In genomic region chr19:10747674-10748073, GRCh38 we compare ENCODE assay signal across 11 cellular contexts. TPM values are rescaled to one million over a fixed set of nuclear protein-coding genes. Genes with fewer than 3 reads are reported as not detected.
A peak's percentile ranks its signal among the peaks of the same experiment; 100 is the strongest.
DNase-seq lines count a peak whose midpoint lies in the region; ATAC-seq, FAIRE-seq and TF ChIP-seq lines count a peak whose summit lies in the region.
"Had no signal": no experiment of that assay in that cellular context is flagged by ENCODE, and none has a peak within 500 bp of the region (broad histone marks: within the 10 kb centered on the region; RNA-seq: fewer than 3 reads in every experiment).

No MANE protein-coding gene starts in this region.

- no peaks in the 10 kb centered on the region for H3K27me3 Mint-ChIP-seq in CD8-positive, alpha-beta T cell (ENCODE audit: low read depth)

- peak; percentile 60 for ATAC-seq in CD8-positive, alpha-beta T cell
- ATAC-seq in Panc1 (no peak), GM19035 (IDR thresholded peaks at IDR 0.05; ENCODE audit: unreplicated experiment) (no peak), HG03571 (IDR thresholded peaks at IDR 0.05; ENCODE audit: unreplicated experiment) (no peak)

- H2BK20ac ChIP-seq in H1 (ENCODE audit: low read length): no peak overlapping the region

- H3K23ac ChIP-seq in H1 (ENCODE audit: insufficient read length): no peak overlapping the region

- H3K36me3 Mint-ChIP-seq in CD8-positive, alpha-beta T cell: peaks cover 1% of the 10 kb centered on the region

- no peaks in the 10 kb centered on the region for H3K27me3 ChIP-seq in CD8-positive, alpha-beta T cell (ENCODE audit: insufficient read depth, low read length)
- H3K27me3 ChIP-seq in Panc1 (ENCODE audit: control insufficient read depth, insufficient read depth, low read length): no peaks in the 10 kb centered on the region
- H3K27me3 ChIP-seq in H1 (replicated peaks in 1 of 4; ENCODE audit: control insufficient read depth in 3 of 4, extremely low read depth in 1 of 4, insufficient read depth in 3 of 4, low read length in 3 of 4): no peaks in the 10 kb centered on the region
- H3K27me3 ChIP-seq in neutrophil: no peaks in the 10 kb centered on the region

- BruUV-seq in Panc1 (replicated peaks; lab: Mats Ljungman, UMichigan): no TSS peak

- H3K4ac ChIP-seq in H1 (replicated peaks; ENCODE audit: insufficient read length, low read depth, low read length): no peak overlapping the region

- no peak for TF ChIP-seq POLR2A in H1 (IDR thresholded peaks at IDR 0.05; ENCODE audit: control extremely low read depth in 1 of 2, low read depth in 2 of 2, low read length in 2 of 2)

- H3K56ac ChIP-seq in H1 (replicated peaks; ENCODE audit: insufficient read length, low read depth, low read length): no peak overlapping the region

- peak overlapping the region; percentile 4; the same call in 1 of the 2 replicates for H2AK5ac ChIP-seq in H1 (ENCODE audit: low read depth, low read length)

- no peak overlapping the region for H2BK12ac ChIP-seq in H1 (ENCODE audit: low read depth, low read length)

- no peak overlapping the region for H3K18ac ChIP-seq in H1 (ENCODE audit: extremely low read depth, low read length)

- TF ChIP-seq CTCF in CD8-positive, alpha-beta T cell (IDR thresholded peaks at IDR 0.05): no peak
- TF ChIP-seq CTCF in Panc1 (IDR thresholded peaks at IDR 0.05): no peak
- TF ChIP-seq CTCF in H1 (IDR thresholded peaks at IDR 0.05; ENCODE audit: control extremely low read depth in 1 of 3, insufficient read depth in 1 of 3, low read depth in 1 of 3, low read length in 3 of 3): no peak
- TF ChIP-seq CTCF in neutrophil (IDR thresholded peaks at IDR 0.05): no peak

- POLR2A ChIA-PET in CD8-positive, alpha-beta T cell (lab: Charles Lee): interaction anchor here (0.6 kb wide), 1 partner anchor 111 kb away, joined by 3 read pairs; no protein-coding TSS in a partner anchor
- POLR2A ChIA-PET in Panc1 (lab: Charles Lee): no interaction called here
- POLR2A ChIA-PET in H1 (lab: Charles Lee; ENCODE audit: partially characterized antibody): no interaction called here

- H3K9ac ChIP-seq in H1 (replicated peaks in 1 of 4; ENCODE audit: extremely low read depth in 1 of 4, low read depth in 3 of 4, low read length in 3 of 4): 0 out of 7 replicates have a peak overlapping the region, but pooled peaks of 1 of the 4 experiments have one; percentile 37

- H3K4me1 ChIP-seq in CD8-positive, alpha-beta T cell (ENCODE audit: insufficient read depth, low read length): peaks cover 51% of the 10 kb centered on the region
- H3K4me1 ChIP-seq in Panc1 (ENCODE audit: control insufficient read depth, insufficient read depth, low read length) (peaks cover 48% of the 10 kb centered on the region), H1 (replicated peaks in 1 of 4; ENCODE audit: control insufficient read depth in 3 of 4, insufficient read depth in 4 of 4, low read length in 3 of 4) (peaks cover 0 to 12% (median 5%) of the 10 kb centered on the region in 4 experiments; a peak in 4 of 7 replicates), neutrophil (ENCODE audit: control insufficient read depth in 1 of 2, insufficient read depth in 1 of 2, low read depth in 1 of 2, low read length in 1 of 2) (peaks cover 70 to 76% of the 10 kb centered on the region in 2 experiments)

- H3K14ac ChIP-seq in H1 (ENCODE audit: insufficient read length): no peak overlapping the region

- peak overlapping the region; percentile 3; the same call in 1 of the 2 replicates for H4K8ac ChIP-seq in H1 (ENCODE audit: extremely low read depth, insufficient read depth, low read length)

- TF ChIP-seq RAD21 in H1 (IDR thresholded peaks at IDR 0.05 in 1 of 2, conservative IDR thresholded peaks at IDR 0.05 in 1 of 2; ENCODE audit: low read depth in 2 of 2, low read length in 2 of 2): no peak

- H3K23me2 ChIP-seq in H1 (ENCODE audit: low read depth, low read length): no peaks in the 10 kb centered on the region; the same call in 1 of the 2 replicates

- intact Hi-C loops in CD8-positive, alpha-beta T cell (cut with DNase I, micrococcal nuclease): no loop called here
- intact Hi-C loops in Panc1 (cut with micrococcal nuclease; ENCODE audit: unreplicated experiment): no loop called here

- peaks cover 4 to 74% of the 10 kb centered on the region in 2 experiments for H3K79me2 ChIP-seq in H1 (ENCODE audit: control insufficient read depth in 1 of 2, insufficient read depth in 2 of 2, low read length in 2 of 2)

- H3K36me3 ChIP-seq in CD8-positive, alpha-beta T cell (ENCODE audit: insufficient read depth, low read length): no peaks in the 10 kb centered on the region
- H3K36me3 ChIP-seq in Panc1 (ENCODE audit: control insufficient read depth, insufficient read depth, low read length): no peaks in the 10 kb centered on the region
- H3K36me3 ChIP-seq in H1 (ENCODE audit: control insufficient read depth in 2 of 4, insufficient read depth in 4 of 4, low read length in 3 of 4): no peaks in the 10 kb centered on the region
- no peaks in the 10 kb centered on the region for H3K36me3 ChIP-seq in neutrophil

- no peak overlapping the region for H3K27ac ChIP-seq in CD8-positive, alpha-beta T cell (ENCODE audit: low read depth, low read length)
- H3K27ac ChIP-seq in Panc1 (ENCODE audit: low read length) (peak overlapping the region; percentile 66), H1 (ENCODE audit: low read depth, low read length) (0 out of 2 replicates have a peak overlapping the region, but pooled peaks have one; percentile 53), neutrophil (peak overlapping the region; percentile 97)

- in situ Hi-C loops in Panc1 (cut with HindIII; ENCODE audit: low pct_unique_long_range_greater_than_20kb, low sequenced_read_pairs): no loop called here

- no peaks in the 10 kb centered on the region for H3K9me3 ChIP-seq in CD8-positive, alpha-beta T cell (ENCODE audit: low read length)
- H3K9me3 ChIP-seq in Panc1 (ENCODE audit: control insufficient read depth, insufficient read depth, low read depth, low read length) (no peaks in the 10 kb centered on the region), H1 (ENCODE audit: insufficient read depth in 2 of 2, low read depth in 1 of 2, low read length in 1 of 2) (no peaks in the 10 kb centered on the region), neutrophil (no peaks in the 10 kb centered on the region)

- H4K91ac ChIP-seq in H1 (replicated peaks; ENCODE audit: insufficient read length, low read length): no peak overlapping the region

- peak overlapping the region; percentile 16 for H3K4me3 Mint-ChIP-seq in CD8-positive, alpha-beta T cell

- peaks cover 16% of the 10 kb centered on the region for H3K79me1 ChIP-seq in H1 (ENCODE audit: low read depth, low read length)

- H2BK15ac ChIP-seq in H1 (ENCODE audit: low read length): no peak overlapping the region

- CTCF ChIA-PET in CD8-positive, alpha-beta T cell (lab: Charles Lee): interaction anchor here (1.3 to 1.9 kb wide), 2 partner anchors 11 to 30 kb away, joined by 6 to 7 read pairs; partner anchors contain the start of gene DNM2
- CTCF ChIA-PET in Panc1 (lab: Charles Lee): interaction anchor here (0.6 kb wide), 1 partner anchor 92 kb away, joined by 3 read pairs; no protein-coding TSS in a partner anchor
- CTCF ChIA-PET in H1 (lab: Charles Lee; ENCODE audit: partially characterized antibody): no interaction called here

- no peak overlapping the region for H2BK120ac ChIP-seq in H1 (replicated peaks; ENCODE audit: low read depth, low read length)

- 85% methylated on average over 8 of the region's 8 CpGs; no CpG with 5 or more reads in 1 of the 2 experiments for WGBS in H1 (ENCODE audit: extremely low coverage in 1 of 2, insufficient coverage in 1 of 2, insufficient read length in 1 of 2, insufficient replicate concordance in 2 of 2, low coverage in 1 of 2, low lambda C conversion rate in 2 of 2, missing lambda C conversion rate in 1 of 2), 2 experiments

- H4K5ac ChIP-seq in H1 (ENCODE audit: insufficient read length, low read depth, low read length): no peak overlapping the region

- H3K4me3 ChIP-seq in CD8-positive, alpha-beta T cell (ENCODE audit: low read depth, low read length): no peak overlapping the region
- no peak overlapping the region for H3K4me3 ChIP-seq in Panc1 (ENCODE audit: low read depth in 2 of 2, low read length in 2 of 2)
- H3K4me3 ChIP-seq in H1 (ENCODE audit: extremely low read depth in 1 of 4, insufficient read depth in 2 of 4, low read depth in 3 of 4, low read length in 4 of 4): no peak overlapping the region
- H3K4me3 ChIP-seq in neutrophil (ENCODE audit: low read depth in 1 of 2, low read length in 1 of 2): no peak overlapping the region

- FAIRE-seq in H1 (lab: Jason Lieb, UNC): no peak

- peaks cover 23 to 29% of the 10 kb centered on the region in 2 experiments for H4K20me1 ChIP-seq in H1 (replicated peaks in 1 of 2; ENCODE audit: control insufficient read depth in 1 of 2, insufficient read depth in 2 of 2, low read length in 2 of 2)

- H3K4me1 Mint-ChIP-seq in CD8-positive, alpha-beta T cell (ENCODE audit: low read depth): peaks cover 73% of the 10 kb centered on the region

- peak overlapping the region; percentile 13; the same call in 1 of the 2 replicates for H2BK5ac ChIP-seq in H1 (ENCODE audit: low read depth, low read length)

- H3K27ac Mint-ChIP-seq in CD8-positive, alpha-beta T cell: peak overlapping the region; percentile 76

- peak in 1 of 7 experiments; percentile 29 for DNase-seq in CD8-positive, alpha-beta T cell
- DNase-seq in Panc1 (ENCODE audit: low read depth, low spot score) (no peak), H1 (ENCODE audit: low read depth in 1 of 2, low spot score in 2 of 2) (no peak), kidney glomerular epithelial cell (lab: John Stamatoyannopoulos, UW) (no peak), T1000 (lab: John Stamatoyannopoulos, UW) (no peak)
- DNase-seq: DND-41, foreskin melanocyte, NCI-H526 treated with DMSO at 0.1 percent for 48 hours had no signal

- TF ChIP-seq EP300 in H1 (IDR thresholded peaks at IDR 0.05; ENCODE audit: borderline replicate concordance in 1 of 2, low read depth in 2 of 2, low read length in 2 of 2): no peak

- no peaks in the 10 kb centered on the region for H3K9me3 Mint-ChIP-seq in CD8-positive, alpha-beta T cell

- no peak overlapping the region for H2AFZ ChIP-seq in H1 (ENCODE audit: low read length)

- no peak overlapping the region for H3K4me2 ChIP-seq in H1 (ENCODE audit: insufficient read depth in 1 of 2, low read depth in 2 of 2, low read length in 2 of 2)

RNA-seq across cellular contexts. Expression of gene DNM2, which starts 29.8 kb away (rescaled TPM):
- total RNA-seq in CD8-positive, alpha-beta T cell: 100 to 1,000 TPM; 309 to 337 TPM
- total RNA-seq in Panc1 (2021; ENCODE audit: unreplicated experiment): 125 TPM
- polyA plus RNA-seq in Panc1 (2012; ENCODE audit: insufficient read length): 163 TPM
- total RNA-seq in H1 (2021; fragmentation: NEBNext Ultra II Directional; extraction: Animal tissue kit (Norgen Biotek cat#: 25700)): 120 TPM in 2 replicates
- 61.9 and 83.4 TPM in 2 replicates for polyA plus RNA-seq in H1 (2011; rRNA removed)
- polyA plus RNA-seq in H1 (2011; cell fraction: cytosol; rRNA removed): 67.2 TPM
- 179 TPM for polyA plus RNA-seq in H1 (2011; cell fraction: nucleus; rRNA removed)
- 78.8 to 103 TPM (median 98.1 TPM) in 4 replicates for polyA plus RNA-seq in H1 (2012, experiment 1 of 2)
- 90.9 TPM for polyA plus RNA-seq in H1 (2012, experiment 2 of 2)
- polyA plus RNA-seq in H1 (2013, experiment 1 of 2): 65.5 TPM
- polyA plus RNA-seq in H1 (2013, experiment 2 of 2): 58.4 TPM
- 131 and 151 TPM in 2 replicates for polyA minus RNA-seq in H1 (2011; rRNA and poly(A)+ RNA removed)
- polyA minus RNA-seq in H1 (2011; cell fraction: cytosol; rRNA and poly(A)+ RNA removed): 66.2 TPM
- 116 TPM for polyA minus RNA-seq in H1 (2011; cell fraction: nucleus; rRNA and poly(A)+ RNA removed)

RNA-seq across cellular contexts. Expression of gene QTRT1, which starts 46.4 kb away (rescaled TPM):
- total RNA-seq in CD8-positive, alpha-beta T cell: 10 to 100 TPM; 47.3 to 52.1 TPM
- 69.9 TPM for total RNA-seq in Panc1 (2021; ENCODE audit: unreplicated experiment)
- polyA plus RNA-seq in Panc1 (2012; ENCODE audit: insufficient read length): 67.0 TPM
- total RNA-seq in H1 (2021; fragmentation: NEBNext Ultra II Directional; extraction: Animal tissue kit (Norgen Biotek cat#: 25700)): 61.1 and 61.6 TPM in 2 replicates
- polyA plus RNA-seq in H1 (2011; rRNA removed): 94.2 and 126 TPM in 2 replicates
- polyA plus RNA-seq in H1 (2011; cell fraction: cytosol; rRNA removed): 106 TPM
- polyA plus RNA-seq in H1 (2011; cell fraction: nucleus; rRNA removed): 245 TPM
- 59.3 to 105 TPM (median 99.7 TPM) in 4 replicates for polyA plus RNA-seq in H1 (2012, experiment 1 of 2)
- 74.3 TPM for polyA plus RNA-seq in H1 (2012, experiment 2 of 2)
- 33.7 TPM for polyA plus RNA-seq in H1 (2013, experiment 1 of 2)
- 31.1 TPM for polyA plus RNA-seq in H1 (2013, experiment 2 of 2)
- 24.7 and 28.9 TPM in 2 replicates for polyA minus RNA-seq in H1 (2011; rRNA and poly(A)+ RNA removed)
- 20.5 TPM for polyA minus RNA-seq in H1 (2011; cell fraction: cytosol; rRNA and poly(A)+ RNA removed)
- 38.8 TPM for polyA minus RNA-seq in H1 (2011; cell fraction: nucleus; rRNA and poly(A)+ RNA removed)
